In the genomic region with DNA sequence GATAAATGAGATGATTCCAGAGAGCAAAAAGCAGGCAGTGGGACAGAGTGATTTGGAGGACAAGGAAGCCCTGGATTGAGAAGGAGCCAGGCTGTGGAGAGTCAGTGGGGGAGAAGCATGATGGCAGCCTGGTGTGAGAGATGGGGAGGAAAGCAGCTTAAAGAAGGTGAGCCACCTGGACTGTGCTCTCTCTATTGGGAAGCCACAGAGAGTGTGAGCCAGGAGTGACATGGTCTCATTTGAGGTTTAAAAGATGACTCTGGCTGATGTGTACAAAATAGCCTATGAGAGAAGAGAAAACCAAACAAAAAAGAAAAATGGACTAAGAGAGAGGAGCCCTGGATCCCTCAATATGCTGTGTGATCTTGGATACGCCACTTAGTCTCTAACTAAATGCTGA, we compare ENCODE assay signal across 1 cellular context.
TF ChIP-seq lines count a peak whose summit lies in the region.

No MANE protein-coding gene starts in this region.

TF ChIP-seq in HepG2, 621 proteins besides CTCF, POLR2A, EP300 and RAD21:
- TF ChIP-seq RFXANK (CRISPR knock-in tag; IDR thresholded peaks at IDR 0.05) (no peak), TEAD3 (CRISPR knock-in tag; optimal IDR thresholded peaks at IDR 0.05; ENCODE audit: borderline replicate concordance) (no peak), EZH2 (conservative IDR thresholded peaks at IDR 0.05; ENCODE audit: low read depth, low read length) (no peak), ZNF350 (CRISPR knock-in tag; IDR thresholded peaks at IDR 0.05; ENCODE audit: borderline replicate concordance, low read depth) (no peak), KMT2B (CRISPR knock-in tag; IDR thresholded peaks at IDR 0.05) (no peak), MTA3 (CRISPR knock-in tag; IDR thresholded peaks at IDR 0.05) (no peak), SRSF1 (optimal IDR thresholded peaks at IDR 0.05; ENCODE audit: low read depth, low read length) (no peak), CBX5 (CRISPR knock-in tag; IDR thresholded peaks at IDR 0.05; ENCODE audit: borderline replicate concordance) (no peak), DNMT1 (CRISPR knock-in tag; IDR thresholded peaks at IDR 0.05) (no peak), ZNF577 (CRISPR knock-in tag; IDR thresholded peaks at IDR 0.05; ENCODE audit: borderline replicate concordance, low read depth) (no peak), ZNF326 (CRISPR knock-in tag; IDR thresholded peaks at IDR 0.05; ENCODE audit: borderline replicate concordance) (no peak)
- TF ChIP-seq, protein P1, sequence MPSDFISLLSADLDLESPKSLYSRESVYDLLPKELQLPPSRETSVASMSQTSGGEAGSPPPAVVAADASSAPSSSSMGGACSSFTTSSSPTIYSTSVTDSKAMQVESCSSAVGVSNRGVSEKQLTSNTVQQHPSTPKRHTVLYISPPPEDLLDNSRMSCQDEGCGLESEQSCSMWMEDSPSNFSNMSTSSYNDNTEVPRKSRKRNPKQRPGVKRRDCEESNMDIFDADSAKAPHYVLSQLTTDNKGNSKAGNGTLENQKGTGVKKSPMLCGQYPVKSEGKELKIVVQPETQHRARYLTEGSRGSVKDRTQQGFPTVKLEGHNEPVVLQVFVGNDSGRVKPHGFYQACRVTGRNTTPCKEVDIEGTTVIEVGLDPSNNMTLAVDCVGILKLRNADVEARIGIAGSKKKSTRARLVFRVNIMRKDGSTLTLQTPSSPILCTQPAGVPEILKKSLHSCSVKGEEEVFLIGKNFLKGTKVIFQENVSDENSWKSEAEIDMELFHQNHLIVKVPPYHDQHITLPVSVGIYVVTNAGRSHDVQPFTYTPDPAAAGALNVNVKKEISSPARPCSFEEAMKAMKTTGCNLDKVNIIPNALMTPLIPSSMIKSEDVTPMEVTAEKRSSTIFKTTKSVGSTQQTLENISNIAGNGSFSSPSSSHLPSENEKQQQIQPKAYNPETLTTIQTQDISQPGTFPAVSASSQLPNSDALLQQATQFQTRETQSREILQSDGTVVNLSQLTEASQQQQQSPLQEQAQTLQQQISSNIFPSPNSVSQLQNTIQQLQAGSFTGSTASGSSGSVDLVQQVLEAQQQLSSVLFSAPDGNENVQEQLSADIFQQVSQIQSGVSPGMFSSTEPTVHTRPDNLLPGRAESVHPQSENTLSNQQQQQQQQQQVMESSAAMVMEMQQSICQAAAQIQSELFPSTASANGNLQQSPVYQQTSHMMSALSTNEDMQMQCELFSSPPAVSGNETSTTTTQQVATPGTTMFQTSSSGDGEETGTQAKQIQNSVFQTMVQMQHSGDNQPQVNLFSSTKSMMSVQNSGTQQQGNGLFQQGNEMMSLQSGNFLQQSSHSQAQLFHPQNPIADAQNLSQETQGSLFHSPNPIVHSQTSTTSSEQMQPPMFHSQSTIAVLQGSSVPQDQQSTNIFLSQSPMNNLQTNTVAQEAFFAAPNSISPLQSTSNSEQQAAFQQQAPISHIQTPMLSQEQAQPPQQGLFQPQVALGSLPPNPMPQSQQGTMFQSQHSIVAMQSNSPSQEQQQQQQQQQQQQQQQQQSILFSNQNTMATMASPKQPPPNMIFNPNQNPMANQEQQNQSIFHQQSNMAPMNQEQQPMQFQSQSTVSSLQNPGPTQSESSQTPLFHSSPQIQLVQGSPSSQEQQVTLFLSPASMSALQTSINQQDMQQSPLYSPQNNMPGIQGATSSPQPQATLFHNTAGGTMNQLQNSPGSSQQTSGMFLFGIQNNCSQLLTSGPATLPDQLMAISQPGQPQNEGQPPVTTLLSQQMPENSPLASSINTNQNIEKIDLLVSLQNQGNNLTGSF (CRISPR knock-in tag; IDR thresholded peaks at IDR 0.05): no peak
- TF ChIP-seq, protein P2, sequence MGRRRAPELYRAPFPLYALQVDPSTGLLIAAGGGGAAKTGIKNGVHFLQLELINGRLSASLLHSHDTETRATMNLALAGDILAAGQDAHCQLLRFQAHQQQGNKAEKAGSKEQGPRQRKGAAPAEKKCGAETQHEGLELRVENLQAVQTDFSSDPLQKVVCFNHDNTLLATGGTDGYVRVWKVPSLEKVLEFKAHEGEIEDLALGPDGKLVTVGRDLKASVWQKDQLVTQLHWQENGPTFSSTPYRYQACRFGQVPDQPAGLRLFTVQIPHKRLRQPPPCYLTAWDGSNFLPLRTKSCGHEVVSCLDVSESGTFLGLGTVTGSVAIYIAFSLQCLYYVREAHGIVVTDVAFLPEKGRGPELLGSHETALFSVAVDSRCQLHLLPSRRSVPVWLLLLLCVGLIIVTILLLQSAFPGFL (CRISPR knock-in tag; IDR thresholded peaks at IDR 0.05): no peak
- TF ChIP-seq, protein P3, sequence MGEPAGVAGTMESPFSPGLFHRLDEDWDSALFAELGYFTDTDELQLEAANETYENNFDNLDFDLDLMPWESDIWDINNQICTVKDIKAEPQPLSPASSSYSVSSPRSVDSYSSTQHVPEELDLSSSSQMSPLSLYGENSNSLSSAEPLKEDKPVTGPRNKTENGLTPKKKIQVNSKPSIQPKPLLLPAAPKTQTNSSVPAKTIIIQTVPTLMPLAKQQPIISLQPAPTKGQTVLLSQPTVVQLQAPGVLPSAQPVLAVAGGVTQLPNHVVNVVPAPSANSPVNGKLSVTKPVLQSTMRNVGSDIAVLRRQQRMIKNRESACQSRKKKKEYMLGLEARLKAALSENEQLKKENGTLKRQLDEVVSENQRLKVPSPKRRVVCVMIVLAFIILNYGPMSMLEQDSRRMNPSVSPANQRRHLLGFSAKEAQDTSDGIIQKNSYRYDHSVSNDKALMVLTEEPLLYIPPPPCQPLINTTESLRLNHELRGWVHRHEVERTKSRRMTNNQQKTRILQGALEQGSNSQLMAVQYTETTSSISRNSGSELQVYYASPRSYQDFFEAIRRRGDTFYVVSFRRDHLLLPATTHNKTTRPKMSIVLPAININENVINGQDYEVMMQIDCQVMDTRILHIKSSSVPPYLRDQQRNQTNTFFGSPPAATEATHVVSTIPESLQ (CRISPR knock-in tag; conservative IDR thresholded peaks at IDR 0.05): no peak
- TF ChIP-seq, protein P4, sequence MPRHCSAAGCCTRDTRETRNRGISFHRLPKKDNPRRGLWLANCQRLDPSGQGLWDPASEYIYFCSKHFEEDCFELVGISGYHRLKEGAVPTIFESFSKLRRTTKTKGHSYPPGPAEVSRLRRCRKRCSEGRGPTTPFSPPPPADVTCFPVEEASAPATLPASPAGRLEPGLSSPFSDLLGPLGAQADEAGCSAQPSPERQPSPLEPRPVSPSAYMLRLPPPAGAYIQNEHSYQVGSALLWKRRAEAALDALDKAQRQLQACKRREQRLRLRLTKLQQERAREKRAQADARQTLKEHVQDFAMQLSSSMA (CRISPR knock-in tag; IDR thresholded peaks at IDR 0.05): no peak
- TF ChIP-seq, protein P5, sequence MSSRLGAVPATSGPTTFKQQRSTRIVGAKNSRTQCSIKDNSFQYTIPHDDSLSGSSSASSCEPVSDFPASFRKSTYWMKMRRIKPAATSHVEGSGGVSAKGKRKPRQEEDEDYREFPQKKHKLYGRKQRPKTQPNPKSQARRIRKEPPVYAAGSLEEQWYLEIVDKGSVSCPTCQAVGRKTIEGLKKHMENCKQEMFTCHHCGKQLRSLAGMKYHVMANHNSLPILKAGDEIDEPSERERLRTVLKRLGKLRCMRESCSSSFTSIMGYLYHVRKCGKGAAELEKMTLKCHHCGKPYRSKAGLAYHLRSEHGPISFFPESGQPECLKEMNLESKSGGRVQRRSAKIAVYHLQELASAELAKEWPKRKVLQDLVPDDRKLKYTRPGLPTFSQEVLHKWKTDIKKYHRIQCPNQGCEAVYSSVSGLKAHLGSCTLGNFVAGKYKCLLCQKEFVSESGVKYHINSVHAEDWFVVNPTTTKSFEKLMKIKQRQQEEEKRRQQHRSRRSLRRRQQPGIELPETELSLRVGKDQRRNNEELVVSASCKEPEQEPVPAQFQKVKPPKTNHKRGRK (CRISPR knock-in tag; IDR thresholded peaks at IDR 0.05): no peak
- TF ChIP-seq, protein P6, sequence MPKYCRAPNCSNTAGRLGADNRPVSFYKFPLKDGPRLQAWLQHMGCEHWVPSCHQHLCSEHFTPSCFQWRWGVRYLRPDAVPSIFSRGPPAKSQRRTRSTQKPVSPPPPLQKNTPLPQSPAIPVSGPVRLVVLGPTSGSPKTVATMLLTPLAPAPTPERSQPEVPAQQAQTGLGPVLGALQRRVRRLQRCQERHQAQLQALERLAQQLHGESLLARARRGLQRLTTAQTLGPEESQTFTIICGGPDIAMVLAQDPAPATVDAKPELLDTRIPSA (CRISPR knock-in tag; IDR thresholded peaks at IDR 0.05; ENCODE audit: borderline replicate concordance): no peak
- TF ChIP-seq, protein P7, sequence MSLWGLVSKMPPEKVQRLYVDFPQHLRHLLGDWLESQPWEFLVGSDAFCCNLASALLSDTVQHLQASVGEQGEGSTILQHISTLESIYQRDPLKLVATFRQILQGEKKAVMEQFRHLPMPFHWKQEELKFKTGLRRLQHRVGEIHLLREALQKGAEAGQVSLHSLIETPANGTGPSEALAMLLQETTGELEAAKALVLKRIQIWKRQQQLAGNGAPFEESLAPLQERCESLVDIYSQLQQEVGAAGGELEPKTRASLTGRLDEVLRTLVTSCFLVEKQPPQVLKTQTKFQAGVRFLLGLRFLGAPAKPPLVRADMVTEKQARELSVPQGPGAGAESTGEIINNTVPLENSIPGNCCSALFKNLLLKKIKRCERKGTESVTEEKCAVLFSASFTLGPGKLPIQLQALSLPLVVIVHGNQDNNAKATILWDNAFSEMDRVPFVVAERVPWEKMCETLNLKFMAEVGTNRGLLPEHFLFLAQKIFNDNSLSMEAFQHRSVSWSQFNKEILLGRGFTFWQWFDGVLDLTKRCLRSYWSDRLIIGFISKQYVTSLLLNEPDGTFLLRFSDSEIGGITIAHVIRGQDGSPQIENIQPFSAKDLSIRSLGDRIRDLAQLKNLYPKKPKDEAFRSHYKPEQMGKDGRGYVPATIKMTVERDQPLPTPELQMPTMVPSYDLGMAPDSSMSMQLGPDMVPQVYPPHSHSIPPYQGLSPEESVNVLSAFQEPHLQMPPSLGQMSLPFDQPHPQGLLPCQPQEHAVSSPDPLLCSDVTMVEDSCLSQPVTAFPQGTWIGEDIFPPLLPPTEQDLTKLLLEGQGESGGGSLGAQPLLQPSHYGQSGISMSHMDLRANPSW (CRISPR knock-in tag; IDR thresholded peaks at IDR 0.05; ENCODE audit: borderline replicate concordance): no peak
